Comparison of ENCODE assay signal across 17 cellular contexts in genomic region chr3:152386208-152386607, GRCh38.
DNase-seq lines count a peak whose midpoint lies in the region; ATAC-seq and TF ChIP-seq lines count a peak whose summit lies in the region.
"Had no signal": no experiment of that assay in that cellular context is flagged by ENCODE, and none has a peak within 500 bp of the region (broad histone marks: within the 10 kb centered on the region; RNA-seq: fewer than 3 reads in every experiment).

No MANE protein-coding gene starts in this region.

- no peak for TF ChIP-seq CTCF in tibial nerve (IDR thresholded peaks at IDR 0.05)

- no peak for TF ChIP-seq POLR2A in tibial nerve (IDR thresholded peaks at IDR 0.05)

- H3K36me3 ChIP-seq in muscle layer of duodenum (ENCODE audit: control insufficient read depth in 1 of 2, insufficient read depth in 2 of 2, low read length in 2 of 2): no peaks in the 10 kb centered on the region
- H3K36me3 ChIP-seq in tibial nerve: no peaks in the 10 kb centered on the region
- H3K36me3 ChIP-seq: colonic mucosa had no signal

- no peak for DNase-seq in activated naive CD4-positive, alpha-beta T cell (lab: John Stamatoyannopoulos, UW)
- DNase-seq in activated T-helper 1 cell treated with anti-CD3 and anti-CD28 coated beads, Interleukin-12 subunit alpha, Interleukin-12 subunit beta, Interleukin-2, Interleukin-4 antibody, amounts not matched to agents 30 ng/mL and 10 ng/mL and 1 ng/mL, durations not matched to agents 14 hours and 24 hours and 36 hours (ENCODE audit: low spot score): no peak
- DNase-seq in tibial nerve (ENCODE audit: low spot score in 2 of 2): no peak
- DNase-seq in NAMALWA (ENCODE audit: low spot score): no peak
- DNase-seq in NCI-H82 treated with DMSO at 0.1 percent for 48 hours (lab: John Stamatoyannopoulos, UW; ENCODE audit: unreplicated experiment): no peak
- DNase-seq: activated CD8-positive, alpha-beta memory T cell treated with anti-CD3 and anti-CD28 coated beads for 24 hours; activated naive CD8-positive, alpha-beta T cell treated with anti-CD3 and anti-CD28 coated beads, Interleukin-2, amount 10 ng/mL, durations not matched to agents 7 days and 5 days; colonic mucosa; H9; naive B cell; NCI-H2227 treated with DMSO at 0.1 percent for 48 hours; spleen had no signal

- TF ChIP-seq EP300 in tibial nerve (IDR thresholded peaks at IDR 0.05): no peak

- no peak for ATAC-seq in GM18868 (IDR thresholded peaks at IDR 0.05; ENCODE audit: unreplicated experiment)
- ATAC-seq: Panc1 had no signal

- H3K27ac ChIP-seq in muscle layer of duodenum (ENCODE audit: low read length): peak overlapping the region; percentile 46
- H3K27ac ChIP-seq in tibial nerve: peak overlapping the region; percentile 16 to 83 (median 53)
- H3K27ac ChIP-seq: colonic mucosa had no signal

- peak overlapping the region; percentile 82 for H3K27ac Mint-ChIP-seq in activated naive CD4-positive, alpha-beta T cell treated with anti-CD3 and anti-CD28 coated beads, Interleukin-2, amount 50 U/mL, for 24 hours
- H3K27ac Mint-ChIP-seq in activated T-helper 1 cell treated with anti-CD3 and anti-CD28 coated beads, Interleukin-12 subunit alpha, Interleukin-12 subunit beta, Interleukin-2, Interleukin-4 antibody, amounts not matched to agents 30 ng/mL and 10 ng/mL and 1 ng/mL, durations not matched to agents 14 hours and 24 hours and 36 hours: peak overlapping the region; percentile 18
- H3K27ac Mint-ChIP-seq: activated naive CD8-positive, alpha-beta T cell treated with anti-CD3 and anti-CD28 coated beads, Interleukin-2, amount 10 ng/mL, durations not matched to agents 7 days and 5 days; H9; T-helper 2 cell treated with Interferon-gamma antibody and Interleukin-4, amounts not matched to agents 5 μg/mL and 100 μg/mL, for 36 hours had no signal

- H3K36me3 Mint-ChIP-seq in activated naive CD4-positive, alpha-beta T cell treated with anti-CD3 and anti-CD28 coated beads, Interleukin-2, amount 50 U/mL, for 24 hours: peaks cover 13% of the 10 kb centered on the region
- H3K36me3 Mint-ChIP-seq in activated T-helper 1 cell treated with anti-CD3 and anti-CD28 coated beads, Interleukin-12 subunit alpha, Interleukin-12 subunit beta, Interleukin-2, Interleukin-4 antibody, amounts not matched to agents 30 ng/mL and 10 ng/mL and 1 ng/mL, durations not matched to agents 14 hours and 24 hours and 36 hours (ENCODE audit: low read depth): peaks cover 17% of the 10 kb centered on the region

- no peaks in the 10 kb centered on the region for H3K9me3 ChIP-seq in muscle layer of duodenum (ENCODE audit: control insufficient read depth in 1 of 2, low read length in 2 of 2)
- no peaks in the 10 kb centered on the region for H3K9me3 ChIP-seq in tibial nerve
- H3K9me3 ChIP-seq: colonic mucosa, spleen had no signal

- no peaks in the 10 kb centered on the region for H3K27me3 Mint-ChIP-seq in activated naive CD4-positive, alpha-beta T cell treated with anti-CD3 and anti-CD28 coated beads, Interleukin-2, amount 50 U/mL, for 24 hours
- no peaks in the 10 kb centered on the region for H3K27me3 Mint-ChIP-seq in activated T-helper 1 cell treated with anti-CD3 and anti-CD28 coated beads, Interleukin-12 subunit alpha, Interleukin-12 subunit beta, Interleukin-2, Interleukin-4 antibody, amounts not matched to agents 30 ng/mL and 10 ng/mL and 1 ng/mL, durations not matched to agents 14 hours and 24 hours and 36 hours (ENCODE audit: insufficient read depth)
- H3K27me3 Mint-ChIP-seq: activated naive CD8-positive, alpha-beta T cell treated with anti-CD3 and anti-CD28 coated beads, Interleukin-2, amount 10 ng/mL, durations not matched to agents 7 days and 5 days; naive B cell had no signal

- H3K4me3 ChIP-seq in muscle layer of duodenum (ENCODE audit: low read depth in 1 of 2, low read length in 2 of 2) (no peak overlapping the region), tibial nerve (no peak overlapping the region)
- H3K4me3 ChIP-seq: colonic mucosa, spleen had no signal

- no peaks in the 10 kb centered on the region for H3K9me3 Mint-ChIP-seq in activated naive CD4-positive, alpha-beta T cell treated with anti-CD3 and anti-CD28 coated beads, Interleukin-2, amount 50 U/mL, for 24 hours
- H3K9me3 Mint-ChIP-seq in activated T-helper 1 cell treated with anti-CD3 and anti-CD28 coated beads, Interleukin-12 subunit alpha, Interleukin-12 subunit beta, Interleukin-2, Interleukin-4 antibody, amounts not matched to agents 30 ng/mL and 10 ng/mL and 1 ng/mL, durations not matched to agents 14 hours and 24 hours and 36 hours: no peaks in the 10 kb centered on the region
- H3K9me3 Mint-ChIP-seq: activated naive CD8-positive, alpha-beta T cell treated with anti-CD3 and anti-CD28 coated beads, Interleukin-2, amount 10 ng/mL, durations not matched to agents 7 days and 5 days; H9; naive B cell; T-helper 2 cell treated with Interferon-gamma antibody and Interleukin-4, amounts not matched to agents 5 μg/mL and 100 μg/mL, for 36 hours had no signal

- H3K27me3 ChIP-seq in muscle layer of duodenum (ENCODE audit: low read depth, low read length) (no peaks in the 10 kb centered on the region), tibial nerve (no peaks in the 10 kb centered on the region)
- H3K27me3 ChIP-seq: colonic mucosa, spleen had no signal

- no peak overlapping the region for H3K4me3 Mint-ChIP-seq in activated naive CD4-positive, alpha-beta T cell treated with anti-CD3 and anti-CD28 coated beads, Interleukin-2, amount 50 U/mL, for 24 hours
- H3K4me3 Mint-ChIP-seq in activated T-helper 1 cell treated with anti-CD3 and anti-CD28 coated beads, Interleukin-12 subunit alpha, Interleukin-12 subunit beta, Interleukin-2, Interleukin-4 antibody, amounts not matched to agents 30 ng/mL and 10 ng/mL and 1 ng/mL, durations not matched to agents 14 hours and 24 hours and 36 hours: no peak overlapping the region
- H3K4me3 Mint-ChIP-seq: activated naive CD8-positive, alpha-beta T cell treated with anti-CD3 and anti-CD28 coated beads, Interleukin-2, amount 10 ng/mL, durations not matched to agents 7 days and 5 days; H9; T-helper 2 cell treated with Interferon-gamma antibody and Interleukin-4, amounts not matched to agents 5 μg/mL and 100 μg/mL, for 36 hours had no signal

- peaks cover 91% of the 10 kb centered on the region for H3K4me1 Mint-ChIP-seq in activated naive CD4-positive, alpha-beta T cell treated with anti-CD3 and anti-CD28 coated beads, Interleukin-2, amount 50 U/mL, for 24 hours
- peaks cover 69% of the 10 kb centered on the region for H3K4me1 Mint-ChIP-seq in activated T-helper 1 cell treated with anti-CD3 and anti-CD28 coated beads, Interleukin-12 subunit alpha, Interleukin-12 subunit beta, Interleukin-2, Interleukin-4 antibody, amounts not matched to agents 30 ng/mL and 10 ng/mL and 1 ng/mL, durations not matched to agents 14 hours and 24 hours and 36 hours (ENCODE audit: low read depth)

- intact Hi-C loops in activated T-helper 1 cell treated with anti-CD3 and anti-CD28 coated beads, Interleukin-12 subunit alpha, Interleukin-12 subunit beta, Interleukin-2, Interleukin-4 antibody, amounts not matched to agents 30 ng/mL and 10 ng/mL and 1 ng/mL, durations not matched to agents 14 hours and 24 hours and 36 hours (cut with micrococcal nuclease): no loop called here

- peaks cover 5 to 55% of the 10 kb centered on the region in 2 donors for H3K4me1 ChIP-seq in muscle layer of duodenum (ENCODE audit: control insufficient read depth in 1 of 2, insufficient read depth in 2 of 2, low read length in 2 of 2)
- H3K4me1 ChIP-seq in tibial nerve: peaks cover 0 to 88% (median 56%) of the 10 kb centered on the region in 4 donors
